24 cellular contexts compared by ENCODE assay signal in genomic region chr19:33963514-33963913, GRCh38.
A peak's percentile ranks its signal among the peaks of the same experiment; 100 is the strongest.
DNase-seq lines count a peak whose midpoint lies in the region; ATAC-seq and TF ChIP-seq lines count a peak whose summit lies in the region.
"Had no signal": no experiment of that assay in that cellular context is flagged by ENCODE, and none has a peak within 500 bp of the region (broad histone marks: within the 10 kb centered on the region; RNA-seq: fewer than 3 reads in every experiment).

No MANE protein-coding gene starts in this region.

- no peaks in the 10 kb centered on the region for H3K36me3 ChIP-seq in endodermal cell (ENCODE audit: control insufficient read depth, insufficient read depth, low read length)
- H3K36me3 ChIP-seq: BE2C, BLaER1 had no signal

- H3K27me3 Mint-ChIP-seq in endodermal cell (ENCODE audit: insufficient read depth): no peaks in the 10 kb centered on the region

- peaks cover 13% of the 10 kb centered on the region for H3K9me3 Mint-ChIP-seq in endodermal cell

- H3K4me3 Mint-ChIP-seq in endodermal cell: no peak overlapping the region
- H3K4me3 Mint-ChIP-seq: CD14-positive monocyte; CD4-positive, alpha-beta memory T cell; CD4-positive, CD25-positive, alpha-beta regulatory T cell; CD8-positive, alpha-beta memory T cell had no signal

- no peak for ATAC-seq in left lobe of liver
- no peak for ATAC-seq in GM21367 (IDR thresholded peaks at IDR 0.05; ENCODE audit: unreplicated experiment)
- no peak for ATAC-seq in HG03108 (IDR thresholded peaks at IDR 0.05; ENCODE audit: unreplicated experiment)
- ATAC-seq: GM12878 had no signal

- peak; percentile 26 for DNase-seq in ecto neural progenitor cell (ENCODE audit: low spot score)
- peak; percentile 22 for DNase-seq in endodermal cell
- DNase-seq in left lobe of liver (ENCODE audit: low spot score): peak; percentile 28
- DNase-seq in dedifferentiated amniotic fluid mesenchymal stem cell (ENCODE audit: extremely low spot score): no peak
- DNase-seq: 8988T; ACHN; BE2C; C1 segment of cervical spinal cord; CD4-positive, alpha-beta memory T cell; CD4-positive, CD25-positive, alpha-beta regulatory T cell; CD8-positive, alpha-beta memory T cell; COR-L47; DMS 273 treated with DMSO at 0.1 percent for 48 hours; DMS153; DMS53; DMS79; DND-41; EL; GDM1 had no signal

- H3K4me1 ChIP-seq in endodermal cell (ENCODE audit: control insufficient read depth, insufficient read depth, low read length): peaks cover 5% of the 10 kb centered on the region
- H3K4me1 ChIP-seq: BE2C, BLaER1 had no signal

- no peak overlapping the region for H3K9ac ChIP-seq in endodermal cell (ENCODE audit: extremely low read depth, low read length, poor library complexity, severe bottlenecking)
- H3K9ac ChIP-seq: BLaER1 had no signal

- no peak overlapping the region for H3K27ac ChIP-seq in endodermal cell (ENCODE audit: low read depth, low read length)
- H3K27ac ChIP-seq: BLaER1 had no signal

- H3K27me3 ChIP-seq in endodermal cell (ENCODE audit: control insufficient read depth, insufficient read depth, low read length, poor library complexity, severe bottlenecking): no peaks in the 10 kb centered on the region
- H3K27me3 ChIP-seq: BE2C, BLaER1 had no signal

- no peak for TF ChIP-seq CTCF in endodermal cell (conservative IDR thresholded peaks at IDR 0.05)

- H3K9me3 ChIP-seq in endodermal cell (ENCODE audit: control insufficient read depth, low read length): peaks cover 11% of the 10 kb centered on the region
- H3K9me3 ChIP-seq: BE2C had no signal

- peaks cover 6% of the 10 kb centered on the region for H3K4me1 Mint-ChIP-seq in endodermal cell
- H3K4me1 Mint-ChIP-seq: CD14-positive monocyte; CD4-positive, alpha-beta memory T cell; CD4-positive, CD25-positive, alpha-beta regulatory T cell; CD8-positive, alpha-beta memory T cell had no signal

- no peak overlapping the region for H3K4me3 ChIP-seq in endodermal cell (ENCODE audit: low read length)
- H3K4me3 ChIP-seq: BLaER1, GM12878 had no signal

- peaks cover 5% of the 10 kb centered on the region for H3K36me3 Mint-ChIP-seq in endodermal cell (ENCODE audit: low read depth)
- H3K36me3 Mint-ChIP-seq: CD14-positive monocyte; CD4-positive, CD25-positive, alpha-beta regulatory T cell had no signal

- no peak overlapping the region for H3K27ac Mint-ChIP-seq in endodermal cell
- H3K27ac Mint-ChIP-seq: CD14-positive monocyte; CD4-positive, alpha-beta memory T cell; CD4-positive, CD25-positive, alpha-beta regulatory T cell; CD8-positive, alpha-beta memory T cell had no signal

- 89 to 92% methylated on average over 7 of the region's 7 CpGs for WGBS in endodermal cell (ENCODE audit: insufficient coverage in 1 of 2, insufficient read length in 1 of 2), 2 experiments
